In the genomic region with DNA sequence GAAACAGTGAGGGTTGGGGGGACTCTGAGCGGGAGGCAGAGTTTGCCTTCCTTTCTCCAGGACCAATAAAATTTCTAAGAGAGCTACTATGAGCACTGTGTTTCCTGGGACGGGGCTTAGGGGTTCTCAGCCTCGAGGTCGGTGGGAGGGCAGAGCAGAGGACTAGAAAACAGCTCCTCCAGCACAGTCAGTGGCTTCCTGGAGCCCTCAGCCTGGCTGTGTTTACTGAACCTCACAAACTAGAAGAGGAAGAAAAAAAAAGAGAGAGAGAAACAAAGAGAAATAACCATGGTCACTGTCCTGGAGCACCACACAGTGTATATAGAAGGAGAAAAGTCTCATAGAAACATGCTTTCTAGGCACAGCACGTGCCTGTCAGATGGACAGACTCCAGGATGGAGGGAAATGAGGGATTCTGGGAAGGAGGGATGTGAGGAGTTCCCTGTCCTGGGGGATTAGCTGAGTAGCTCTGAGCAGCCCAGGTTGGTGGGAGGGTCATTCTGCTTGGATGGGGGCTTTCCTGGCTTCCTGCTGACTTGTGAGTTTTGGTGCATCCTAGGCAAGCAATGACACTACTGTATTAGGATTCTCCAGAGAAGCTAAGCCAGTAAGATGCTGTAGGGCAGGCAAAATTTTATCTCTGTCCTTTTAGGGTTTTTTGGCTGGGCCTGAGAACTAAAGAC, we compare ENCODE assay signal across 1 cellular context.
A peak's percentile ranks its signal among the peaks of the same experiment; 100 is the strongest.
TF ChIP-seq lines count a peak whose summit lies in the region.

No MANE protein-coding gene starts in this region.

TF ChIP-seq in H1, 55 proteins besides CTCF, POLR2A, EP300 and RAD21:
- TF ChIP-seq POLR2AphosphoS5 (IDR thresholded peaks at IDR 0.05; ENCODE audit: low read depth, low read length) (peak; percentile 82), POU5F1 (IDR thresholded peaks at IDR 0.05; ENCODE audit: low read depth, low read length) (no peak)
